ENCODE assay signal across 9 cellular contexts in the genomic region with DNA sequence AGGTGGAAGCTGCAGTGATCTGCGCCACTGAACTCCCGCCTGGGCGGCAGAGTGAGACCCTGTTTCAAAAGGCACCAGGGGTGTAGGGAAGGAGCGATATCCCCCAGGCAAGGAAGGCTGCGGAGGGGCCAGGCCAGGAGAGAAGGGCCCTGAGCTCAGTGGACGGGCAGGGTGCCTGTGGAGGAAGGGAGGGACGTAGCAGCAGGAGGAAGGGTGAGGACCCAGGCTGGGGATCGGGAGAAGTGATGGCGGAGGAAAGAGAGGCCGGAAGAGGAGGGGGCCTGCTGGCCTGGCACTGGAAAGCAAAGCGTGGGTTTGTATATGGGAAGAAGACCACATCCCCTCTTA. TPM values are rescaled to one million over a fixed set of nuclear protein-coding genes. Genes with fewer than 3 reads are reported as not detected.
A peak's percentile ranks its signal among the peaks of the same experiment; 100 is the strongest.
DNase-seq lines count a peak whose midpoint lies in the region; ATAC-seq and TF ChIP-seq lines count a peak whose summit lies in the region.
"Had no signal": no experiment of that assay in that cellular context is flagged by ENCODE, and none has a peak within 500 bp of the region (broad histone marks: within the 10 kb centered on the region; RNA-seq: fewer than 3 reads in every experiment).

No MANE protein-coding gene starts in this region.

- H3K79me1 ChIP-seq in mesenchymal stem cell (replicated peaks; ENCODE audit: low read length, poor library complexity, severe bottlenecking) = no peaks in the 10 kb centered on the region

- peak overlapping the region in 1 of 2 experiments; percentile 51 for H3K23ac ChIP-seq in mesenchymal stem cell (ENCODE audit: low read length in 2 of 2)

- H3F3A ChIP-seq in DOHH2 (ENCODE audit: control insufficient read depth, insufficient read depth) = no peaks in the 10 kb centered on the region; the same call in 1 of the 2 replicates

- H3K18ac ChIP-seq in mesenchymal stem cell (ENCODE audit: low read depth in 1 of 2, low read length in 2 of 2) = peak overlapping the region in 1 of 2 experiments; percentile 81

- H2BK120ac ChIP-seq in mesenchymal stem cell (ENCODE audit: low read depth, low read length) = no peak overlapping the region

- DNase-seq in caudate nucleus (lab: John Stamatoyannopoulos, UW) (no peak), mesenchymal stem cell (no peak), uterus (no peak), HT-29 (ENCODE audit: low spot score) (no peak), NAMALWA (ENCODE audit: low spot score) (no peak), glomerular visceral epithelial cell (ENCODE audit: extremely low spot score) (no peak)

- TF ChIP-seq POLR2A in uterus (IDR thresholded peaks at IDR 0.05) = no peak

- H3K27me3 ChIP-seq in DOHH2 (ENCODE audit: control insufficient read depth, low read length) = no peaks in the 10 kb centered on the region
- peaks cover 18 to 53% of the 10 kb centered on the region in 2 experiments for H3K27me3 ChIP-seq in mesenchymal stem cell (ENCODE audit: control insufficient read depth in 1 of 2, insufficient read depth in 1 of 2, low read length in 2 of 2)
- H3K27me3 ChIP-seq in uterus = no peaks in the 10 kb centered on the region

- H3K27ac ChIP-seq in DOHH2 (ENCODE audit: low read depth, low read length) (peak overlapping the region; percentile 41), caudate nucleus (ENCODE audit: low read depth, low read length) (peak overlapping the region; percentile 76), mesenchymal stem cell (ENCODE audit: low read length, poor library complexity, severe bottlenecking) (no peak overlapping the region), uterus (peak overlapping the region; percentile 74 to 83)

- H3K4me3 ChIP-seq in DOHH2 (ENCODE audit: low read length) = no peak overlapping the region
- H3K4me3 ChIP-seq in mesenchymal stem cell (ENCODE audit: insufficient read depth in 1 of 2, low read depth in 1 of 2, low read length in 2 of 2) = peak overlapping the region; percentile 67 to 73
- H3K4me3 ChIP-seq in uterus = peak overlapping the region; percentile 33 to 40

- H4K20me1 ChIP-seq in DOHH2 (ENCODE audit: control insufficient read depth, insufficient read depth, low read depth, low read length) = 0 out of 2 replicates have a peak, but pooled peaks cover 5% of the 10 kb centered on the region

- peak overlapping the region; percentile 74 for H3K9ac ChIP-seq in mesenchymal stem cell (ENCODE audit: low read length)

- H3K9me3 ChIP-seq in DOHH2 (ENCODE audit: control insufficient read depth, insufficient read depth, low read length) = no peaks in the 10 kb centered on the region
- no peaks in the 10 kb centered on the region for H3K9me3 ChIP-seq in mesenchymal stem cell (ENCODE audit: control insufficient read depth, low read length)
- H3K9me3 ChIP-seq in uterus = no peaks in the 10 kb centered on the region

- H3K79me2 ChIP-seq in DOHH2 (ENCODE audit: control insufficient read depth, low read length) = peaks cover 59% of the 10 kb centered on the region

- H3K4me2 ChIP-seq in DOHH2 (ENCODE audit: low read length) (peak overlapping the region; percentile 42; the same call in 1 of the 2 replicates), mesenchymal stem cell (ENCODE audit: low read length, poor library complexity, severe bottlenecking) (peak overlapping the region; percentile 90)

- intact Hi-C loops in uterus (cut with DNase I; ENCODE audit: low total_unique reads) = no loop called here

- TF ChIP-seq CTCF in DOHH2 (IDR thresholded peaks at IDR 0.05; ENCODE audit: low read depth, low read length, poor library complexity, severe bottlenecking) (no peak), uterus (IDR thresholded peaks at IDR 0.05) (no peak)

- H4K8ac ChIP-seq in mesenchymal stem cell (ENCODE audit: low read length) = no peak overlapping the region

- ATAC-seq in HG02938 (IDR thresholded peaks at IDR 0.05; ENCODE audit: unreplicated experiment) = peak; percentile 12

- H3K36me3 ChIP-seq in DOHH2 (ENCODE audit: control insufficient read depth, low read length) (peaks cover 93% of the 10 kb centered on the region), mesenchymal stem cell (ENCODE audit: control insufficient read depth in 1 of 2, insufficient read depth in 2 of 2, low read depth in 1 of 2, low read length in 2 of 2) (no peaks in the 10 kb centered on the region), uterus (no peaks in the 10 kb centered on the region)

- H3K4ac ChIP-seq in mesenchymal stem cell (ENCODE audit: low read depth in 1 of 2, low read length in 2 of 2) = peak overlapping the region in 1 of 2 experiments; percentile 24

- peak overlapping the region; percentile 91 for H2AFZ ChIP-seq in mesenchymal stem cell (ENCODE audit: low read depth, low read length)

- no peak overlapping the region for H2BK5ac ChIP-seq in mesenchymal stem cell (ENCODE audit: low read depth, low read length, poor library complexity, severe bottlenecking)

- no peak overlapping the region for H4K91ac ChIP-seq in mesenchymal stem cell (ENCODE audit: low read length)

- peak overlapping the region in 1 of 2 experiments; percentile 37 for H2BK12ac ChIP-seq in mesenchymal stem cell (ENCODE audit: low read length in 2 of 2)

- H3K4me1 ChIP-seq in DOHH2 (ENCODE audit: control insufficient read depth, low read length) (peaks cover 52% of the 10 kb centered on the region), mesenchymal stem cell (ENCODE audit: control insufficient read depth, insufficient read depth, low read depth, low read length) (peaks cover 20% of the 10 kb centered on the region), uterus (peaks cover 0 to 3% of the 10 kb centered on the region in 2 donors)

- no peaks in the 10 kb centered on the region for H3K9me2 ChIP-seq in DOHH2 (replicated peaks; ENCODE audit: control insufficient read depth, low read length)

- peak overlapping the region in 1 of 2 experiments; percentile 74 for H3K14ac ChIP-seq in mesenchymal stem cell (ENCODE audit: low read length in 2 of 2)

- H2AK5ac ChIP-seq in mesenchymal stem cell (ENCODE audit: low read length, severe bottlenecking) = no peak overlapping the region

- WGBS in mesenchymal stem cell = 19% methylated on average over 9 of the region's 11 CpGs

- H2BK15ac ChIP-seq in mesenchymal stem cell (ENCODE audit: low read depth, poor library complexity, severe bottlenecking) = no peak overlapping the region

RNA-seq across cellular contexts. Expression of a gene that starts 45.6 kb away (rescaled TPM):
- polyA plus RNA-seq in mesenchymal stem cell (2013, experiment 1 of 2) = not detected
- not detected for polyA plus RNA-seq in mesenchymal stem cell (2013, experiment 2 of 2)
- total RNA-seq in uterus = 10 to 100 TPM in 3 of 4 donors, 1 to 10 TPM in 1; 3.5 to 32.5 (median 10.6) TPM
- total RNA-seq in HT-29 (2014; rRNA removed; shearing (Covaris generic)) = 28.2 and 43.4 TPM in 2 replicates
- total RNA-seq: lung microvascular endothelial cell had no signal
